Comparison of ENCODE assay signal across 30 cellular contexts in the genomic region with DNA sequence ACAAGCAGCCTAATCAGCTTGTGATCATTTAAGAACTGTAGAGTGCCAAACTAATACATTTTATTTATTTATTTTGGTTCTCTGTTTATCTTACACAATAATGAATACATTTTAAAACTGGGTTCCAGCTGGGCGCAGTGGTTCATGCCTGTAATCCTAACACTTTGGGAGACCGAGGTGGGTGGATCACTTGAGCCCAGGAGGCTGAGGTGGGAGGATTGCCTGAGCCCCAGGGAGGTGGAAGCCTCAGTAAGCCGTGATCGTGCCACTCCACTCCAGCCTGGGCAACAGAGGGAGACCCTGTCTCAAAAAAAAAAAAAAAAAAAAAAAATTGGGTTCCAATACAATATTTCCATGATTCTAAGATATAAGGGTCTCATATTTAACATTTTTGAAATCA.
DNase-seq lines count a peak whose midpoint lies in the region; ATAC-seq and TF ChIP-seq lines count a peak whose summit lies in the region.
"Had no signal": no experiment of that assay in that cellular context is flagged by ENCODE, and none has a peak within 500 bp of the region (broad histone marks: within the 10 kb centered on the region; RNA-seq: fewer than 3 reads in every experiment).

No MANE protein-coding gene starts in this region.

- TF ChIP-seq CTCF in HEK293 (tag by site-specific recombination; IDR thresholded peaks at IDR 0.05) (no peak), WERI-Rb-1 (IDR thresholded peaks at IDR 0.05; ENCODE audit: low read depth, low read length) (no peak)

- H3K9me3 ChIP-seq in HEK293 (ENCODE audit: control insufficient read depth, insufficient read depth, low read depth, low read length) (no peaks in the 10 kb centered on the region), WERI-Rb-1 (ENCODE audit: severe bottlenecking) (no peaks in the 10 kb centered on the region)
- H3K9me3 ChIP-seq: A549; BE2C; BLaER1; BLaER1 treated with 17β-estradiol and CSF1 and Interleukin-3, amounts not matched to agents 10 nM and 100 nM; Caco-2 had no signal

- ATAC-seq in HG03159 (IDR thresholded peaks at IDR 0.05; ENCODE audit: unreplicated experiment) = no peak
- ATAC-seq: A549; CD8-positive, alpha-beta T cell had no signal

- no peaks in the 10 kb centered on the region for H3K27me3 ChIP-seq in WERI-Rb-1 (ENCODE audit: insufficient read depth, low read depth, severe bottlenecking)
- H3K27me3 ChIP-seq: BE2C; BLaER1; BLaER1 treated with 17β-estradiol and CSF1 and Interleukin-3, amounts not matched to agents 10 nM and 100 nM had no signal

- H3K36me3 ChIP-seq in HEK293 (ENCODE audit: control insufficient read depth in 2 of 2, insufficient read depth in 1 of 2, low read length in 2 of 2) (peaks cover 6 to 16% of the 10 kb centered on the region in 2 experiments), WERI-Rb-1 (no peaks in the 10 kb centered on the region; the same call in 1 of the 2 replicates)

- DNase-seq in NCI-H82 (lab: John Stamatoyannopoulos, UW) (peak; percentile 67), NCI-H82 treated with DMSO at 0.1 percent for 48 hours (lab: John Stamatoyannopoulos, UW; ENCODE audit: unreplicated experiment) (no peak), WERI-Rb-1 (peak; percentile 55), LoVo (ENCODE audit: low spot score) (no peak)
- DNase-seq: 8988T; ACHN; AML-193; BE2C; C1 segment of cervical spinal cord; Caco-2; Calu3; CD4-positive, alpha-beta memory T cell; CD4-positive, alpha-beta T cell; CD4-positive, CD25-positive, alpha-beta regulatory T cell; CD8-positive, alpha-beta memory T cell; CD8-positive, alpha-beta T cell; COR-L47; DMS153; DMS53; DMS79; DMS79 treated with DMSO at 0.1 percent for 48 hours; DND-41; EL had no signal

- H3K27ac ChIP-seq in HEK293 (ENCODE audit: extremely low read depth, low read depth, low read length) (no peak overlapping the region), WERI-Rb-1 (peak overlapping the region; percentile 86)
- H3K27ac ChIP-seq: 22Rv1; A549; BLaER1; BLaER1 treated with 17β-estradiol and CSF1 and Interleukin-3, amounts not matched to agents 10 nM and 100 nM; C4-2B had no signal

- CTCF ChIA-PET in HEK293 (lab: Yijun Ruan, JAX) = interaction anchor here (0.7 to 1.2 kb wide), 3 partner anchors 211 to 335 kb away, joined by 3 to 10 read pairs (median 4); no protein-coding TSS in a partner anchor

- H3K4me1 ChIP-seq in HEK293 (ENCODE audit: control insufficient read depth, insufficient read depth, low read length) = no peaks in the 10 kb centered on the region
- H3K4me1 ChIP-seq: A549; BE2C; BLaER1; BLaER1 treated with 17β-estradiol and CSF1 and Interleukin-3, amounts not matched to agents 10 nM and 100 nM; Caco-2 had no signal

- POLR2A ChIA-PET in HEK293 (lab: Yijun Ruan, JAX) = interaction anchor here (0.8 kb wide), 1 partner anchor 60 kb away, joined by 6 read pairs; a partner anchor contains a TSS

- H3K4me3 ChIP-seq in HEK293 (ENCODE audit: low read depth, low read length) (no peak overlapping the region), WERI-Rb-1 (ENCODE audit: low read depth, low read length) (no peak overlapping the region)
- H3K4me3 ChIP-seq: A549; BLaER1; BLaER1 treated with 17β-estradiol and CSF1 and Interleukin-3, amounts not matched to agents 10 nM and 100 nM had no signal

TF ChIP-seq in HEK293, 187 proteins besides CTCF, POLR2A, EP300 and RAD21 (continues in another document):
- TF ChIP-seq ZXDB (tag by site-specific recombination; IDR thresholded peaks at IDR 0.05) (no peak), ZEB2 (tag by site-specific recombination; IDR thresholded peaks at IDR 0.05) (no peak), EGR2 (tag by site-specific recombination; IDR thresholded peaks at IDR 0.05; ENCODE audit: low read depth) (peak; percentile 38; the same call in 1 of the 2 replicates), ZFP69B (tag by site-specific recombination; IDR thresholded peaks at IDR 0.05) (no peak), ZFP41 (tag by site-specific recombination; IDR thresholded peaks at IDR 0.05; ENCODE audit: borderline replicate concordance) (no peak), ZNF121 (tag by site-specific recombination; IDR thresholded peaks at IDR 0.05) (0 out of 2 replicates have a peak, but pooled peaks have one; percentile 29), ZFHX2 (tag by site-specific recombination; conservative IDR thresholded peaks at IDR 0.05) (peak; percentile 56), ZNF843 (tag by site-specific recombination; IDR thresholded peaks at IDR 0.05) (no peak), ZNF776 (tag by site-specific recombination; IDR thresholded peaks at IDR 0.05; ENCODE audit: borderline replicate concordance) (no peak), YY1 (tag by site-specific recombination; IDR thresholded peaks at IDR 0.05) (no peak), SP7 (tag by site-specific recombination; IDR thresholded peaks at IDR 0.05) (no peak)
- TF ChIP-seq, protein P1, sequence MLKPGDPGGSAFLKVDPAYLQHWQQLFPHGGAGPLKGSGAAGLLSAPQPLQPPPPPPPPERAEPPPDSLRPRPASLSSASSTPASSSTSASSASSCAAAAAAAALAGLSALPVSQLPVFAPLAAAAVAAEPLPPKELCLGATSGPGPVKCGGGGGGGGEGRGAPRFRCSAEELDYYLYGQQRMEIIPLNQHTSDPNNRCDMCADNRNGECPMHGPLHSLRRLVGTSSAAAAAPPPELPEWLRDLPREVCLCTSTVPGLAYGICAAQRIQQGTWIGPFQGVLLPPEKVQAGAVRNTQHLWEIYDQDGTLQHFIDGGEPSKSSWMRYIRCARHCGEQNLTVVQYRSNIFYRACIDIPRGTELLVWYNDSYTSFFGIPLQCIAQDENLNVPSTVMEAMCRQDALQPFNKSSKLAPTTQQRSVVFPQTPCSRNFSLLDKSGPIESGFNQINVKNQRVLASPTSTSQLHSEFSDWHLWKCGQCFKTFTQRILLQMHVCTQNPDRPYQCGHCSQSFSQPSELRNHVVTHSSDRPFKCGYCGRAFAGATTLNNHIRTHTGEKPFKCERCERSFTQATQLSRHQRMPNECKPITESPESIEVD (tag by site-specific recombination; IDR thresholded peaks at IDR 0.05) = no peak; the same call in 1 of the 2 replicates
- TF ChIP-seq, protein P2, sequence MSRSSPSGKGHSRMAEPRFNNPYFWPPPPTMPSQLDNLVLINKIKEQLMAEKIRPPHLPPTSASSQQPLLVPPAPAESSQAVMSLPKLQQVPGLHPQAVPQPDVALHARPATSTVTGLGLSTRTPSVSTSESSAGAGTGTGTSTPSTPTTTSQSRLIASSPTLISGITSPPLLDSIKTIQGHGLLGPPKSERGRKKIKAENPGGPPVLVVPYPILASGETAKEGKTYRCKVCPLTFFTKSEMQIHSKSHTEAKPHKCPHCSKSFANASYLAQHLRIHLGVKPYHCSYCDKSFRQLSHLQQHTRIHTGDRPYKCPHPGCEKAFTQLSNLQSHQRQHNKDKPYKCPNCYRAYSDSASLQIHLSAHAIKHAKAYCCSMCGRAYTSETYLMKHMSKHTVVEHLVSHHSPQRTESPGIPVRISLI (tag by site-specific recombination; IDR thresholded peaks at IDR 0.05) = peak; percentile 81
- TF ChIP-seq, protein P3, sequence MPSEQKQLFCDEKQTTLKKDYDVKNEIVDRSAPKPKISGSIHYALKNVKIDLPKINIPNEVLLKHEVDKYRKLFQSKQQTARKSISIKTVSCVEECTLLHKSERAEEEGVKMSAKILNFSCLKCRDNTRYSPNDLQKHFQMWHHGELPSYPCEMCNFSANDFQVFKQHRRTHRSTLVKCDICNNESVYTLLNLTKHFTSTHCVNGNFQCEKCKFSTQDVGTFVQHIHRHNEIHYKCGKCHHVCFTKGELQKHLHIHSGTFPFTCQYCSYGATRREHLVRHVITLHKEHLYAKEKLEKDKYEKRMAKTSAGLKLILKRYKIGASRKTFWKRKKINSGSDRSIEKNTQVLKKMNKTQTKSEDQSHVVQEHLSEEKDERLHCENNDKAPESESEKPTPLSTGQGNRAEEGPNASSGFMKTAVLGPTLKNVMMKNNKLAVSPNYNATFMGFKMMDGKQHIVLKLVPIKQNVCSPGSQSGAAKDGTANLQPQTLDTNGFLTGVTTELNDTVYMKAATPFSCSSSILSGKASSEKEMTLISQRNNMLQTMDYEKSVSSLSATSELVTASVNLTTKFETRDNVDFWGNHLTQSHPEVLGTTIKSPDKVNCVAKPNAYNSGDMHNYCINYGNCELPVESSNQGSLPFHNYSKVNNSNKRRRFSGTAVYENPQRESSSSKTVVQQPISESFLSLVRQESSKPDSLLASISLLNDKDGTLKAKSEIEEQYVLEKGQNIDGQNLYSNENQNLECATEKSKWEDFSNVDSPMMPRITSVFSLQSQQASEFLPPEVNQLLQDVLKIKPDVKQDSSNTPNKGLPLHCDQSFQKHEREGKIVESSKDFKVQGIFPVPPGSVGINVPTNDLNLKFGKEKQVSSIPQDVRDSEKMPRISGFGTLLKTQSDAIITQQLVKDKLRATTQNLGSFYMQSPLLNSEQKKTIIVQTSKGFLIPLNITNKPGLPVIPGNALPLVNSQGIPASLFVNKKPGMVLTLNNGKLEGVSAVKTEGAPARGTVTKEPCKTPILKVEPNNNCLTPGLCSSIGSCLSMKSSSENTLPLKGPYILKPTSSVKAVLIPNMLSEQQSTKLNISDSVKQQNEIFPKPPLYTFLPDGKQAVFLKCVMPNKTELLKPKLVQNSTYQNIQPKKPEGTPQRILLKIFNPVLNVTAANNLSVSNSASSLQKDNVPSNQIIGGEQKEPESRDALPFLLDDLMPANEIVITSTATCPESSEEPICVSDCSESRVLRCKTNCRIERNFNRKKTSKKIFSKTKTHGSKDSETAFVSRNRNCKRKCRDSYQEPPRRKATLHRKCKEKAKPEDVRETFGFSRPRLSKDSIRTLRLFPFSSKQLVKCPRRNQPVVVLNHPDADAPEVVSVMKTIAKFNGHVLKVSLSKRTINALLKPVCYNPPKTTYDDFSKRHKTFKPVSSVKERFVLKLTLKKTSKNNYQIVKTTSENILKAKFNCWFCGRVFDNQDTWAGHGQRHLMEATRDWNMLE (tag by site-specific recombination; conservative IDR thresholded peaks at IDR 0.05; ENCODE audit: low read depth) = no peak

Comparison
In these comparisons a context has a peak if more than half of its experiments do, and no peak if none do; other contexts are left out.
1. DNase-seq: peak in NCI-H82 (single experiment) and WERI-Rb-1 (single experiment); none in NCI-H82 treated with DMSO at 0.1 percent for 48 hours (single experiment) and LoVo (single experiment).